Comparison of ENCODE assay signal across 10 cellular contexts in the genomic region with DNA sequence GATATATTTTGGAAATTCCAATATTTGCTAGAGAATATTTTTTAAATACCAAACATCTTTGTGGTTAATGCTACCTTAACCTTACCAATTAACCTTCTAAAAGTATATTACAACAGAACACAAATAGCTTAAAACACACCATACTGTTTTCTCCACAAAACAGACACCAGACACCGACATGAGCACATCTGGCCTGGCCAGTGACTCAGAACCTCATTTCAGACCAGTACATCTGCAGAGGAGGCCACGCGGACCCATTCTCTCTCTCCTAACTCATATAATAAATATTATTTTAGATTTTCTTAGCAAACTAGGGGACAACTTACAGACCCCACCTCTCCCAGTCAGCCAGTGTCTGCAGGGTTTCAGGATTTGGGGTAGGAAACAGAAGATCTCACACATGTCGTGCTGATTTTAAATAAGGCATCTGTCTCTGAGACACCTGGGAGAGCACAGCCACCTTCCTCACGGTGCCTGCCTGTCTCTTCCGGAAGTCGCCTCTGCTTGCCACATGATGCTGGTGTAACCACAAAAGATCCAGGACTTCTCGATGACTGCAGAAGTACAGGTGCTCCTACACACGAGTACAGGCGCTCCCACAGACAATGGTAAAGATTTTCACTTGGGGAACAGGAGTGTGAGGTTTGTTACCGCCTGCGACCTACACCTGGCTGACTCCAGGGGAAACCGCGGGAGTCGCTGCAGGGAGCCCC. TPM values are rescaled to one million over a fixed set of nuclear protein-coding genes. Genes with fewer than 3 reads are reported as not detected.
DNase-seq lines count a peak whose midpoint lies in the region; ATAC-seq and TF ChIP-seq lines count a peak whose summit lies in the region.
"Had no signal": no experiment of that assay in that cellular context is flagged by ENCODE, and none has a peak within 500 bp of the region (broad histone marks: within the 10 kb centered on the region; RNA-seq: fewer than 3 reads in every experiment).

No MANE protein-coding gene starts in this region.

- peak overlapping the region; percentile 78 for H3K27ac Mint-ChIP-seq in activated CD8-positive, alpha-beta T cell treated with anti-CD3 and anti-CD28 coated beads for 36 hours
- peak overlapping the region; percentile 12 for H3K27ac Mint-ChIP-seq in neural crest cell (ENCODE audit: unreplicated experiment)
- H3K27ac Mint-ChIP-seq: brain, nephron had no signal

- H3K4me3 Mint-ChIP-seq in activated CD8-positive, alpha-beta T cell treated with anti-CD3 and anti-CD28 coated beads for 36 hours: peak overlapping the region; percentile 32
- H3K4me3 Mint-ChIP-seq in neural crest cell: no peak overlapping the region
- H3K4me3 Mint-ChIP-seq: brain, nephron had no signal

- DNase-seq in activated CD8-positive, alpha-beta T cell treated with anti-CD3 and anti-CD28 coated beads for 36 hours: peak; percentile 62
- DNase-seq in neural crest cell (ENCODE audit: low read depth, low spot score): no peak
- DNase-seq in hepatic stellate cell (ENCODE audit: low spot score): no peak
- no peak for DNase-seq in HuH-7 (ENCODE audit: low spot score)
- DNase-seq in NCI-H226: no peak
- DNase-seq in GDM1 (lab: John Stamatoyannopoulos, UW): no peak

- ATAC-seq in GM18502 (IDR thresholded peaks at IDR 0.05; ENCODE audit: poor library complexity, unreplicated experiment) (peak; percentile 58), HG02885 (IDR thresholded peaks at IDR 0.05; ENCODE audit: poor library complexity, unreplicated experiment) (peak; percentile 61)
- ATAC-seq in activated CD8-positive, alpha-beta T cell treated with anti-CD3 and anti-CD28 coated beads for 36 hours: peak; percentile 64

- H3K36me3 Mint-ChIP-seq in activated CD8-positive, alpha-beta T cell treated with anti-CD3 and anti-CD28 coated beads for 36 hours (ENCODE audit: low read depth): peaks cover 44% of the 10 kb centered on the region
- peaks cover 10% of the 10 kb centered on the region for H3K36me3 Mint-ChIP-seq in neural crest cell (ENCODE audit: low read depth)

- POLR2A ChIA-PET in activated CD8-positive, alpha-beta T cell treated with anti-CD3 and anti-CD28 coated beads for 36 hours (lab: Charles Lee): interaction anchor here (1.4 kb wide), 1 partner anchor 10 kb away, joined by 12 read pairs; a partner anchor contains a TSS

- peaks cover 52% of the 10 kb centered on the region for H3K4me1 Mint-ChIP-seq in activated CD8-positive, alpha-beta T cell treated with anti-CD3 and anti-CD28 coated beads for 36 hours (ENCODE audit: low read depth)
- H3K4me1 Mint-ChIP-seq in neural crest cell: peaks cover 6% of the 10 kb centered on the region

- H3K27me3 Mint-ChIP-seq in activated CD8-positive, alpha-beta T cell treated with anti-CD3 and anti-CD28 coated beads for 36 hours: no peaks in the 10 kb centered on the region
- no peaks in the 10 kb centered on the region for H3K27me3 Mint-ChIP-seq in neural crest cell (ENCODE audit: low read depth)

- TF ChIP-seq CTCF in activated CD8-positive, alpha-beta T cell treated with anti-CD3 and anti-CD28 coated beads for 36 hours (IDR thresholded peaks at IDR 0.05): no peak
- no peak for TF ChIP-seq CTCF in neural crest cell (conservative IDR thresholded peaks at IDR 0.05)

- H3K9me3 Mint-ChIP-seq in activated CD8-positive, alpha-beta T cell treated with anti-CD3 and anti-CD28 coated beads for 36 hours: no peaks in the 10 kb centered on the region
- no peaks in the 10 kb centered on the region for H3K9me3 Mint-ChIP-seq in neural crest cell
- H3K9me3 Mint-ChIP-seq: brain, nephron had no signal

- CTCF ChIA-PET in activated CD8-positive, alpha-beta T cell treated with anti-CD3 and anti-CD28 coated beads for 36 hours (lab: Charles Lee): interaction anchor here (1.1 kb wide), 1 partner anchor 10 kb away, joined by 3 read pairs; no protein-coding TSS in a partner anchor

- intact Hi-C loops in activated CD8-positive, alpha-beta T cell treated with anti-CD3 and anti-CD28 coated beads for 36 hours (cut with micrococcal nuclease): no loop called here

RNA-seq across cellular contexts. Expression of a gene that starts 9.7 kb away (rescaled TPM):
- 100 to 1,000 TPM; 103 to 108 TPM for total RNA-seq in activated CD8-positive, alpha-beta T cell treated with anti-CD3 and anti-CD28 coated beads for 36 hours
- 93.4 and 100 TPM in 2 replicates for total RNA-seq in neural crest cell

RNA-seq across cellular contexts. Expression of a gene that starts 57.4 kb away (rescaled TPM):
- total RNA-seq in activated CD8-positive, alpha-beta T cell treated with anti-CD3 and anti-CD28 coated beads for 36 hours: 10 to 100 TPM; 52.2 to 55.6 TPM
- total RNA-seq in neural crest cell: 33.4 and 35.6 TPM in 2 replicates
